ENCODE assay signal across 8 cellular contexts in genomic region chr1:155978325-155978972, GRCh38. TPM values are rescaled to one million over a fixed set of nuclear protein-coding genes. Genes with fewer than 3 reads are reported as not detected.
A peak's percentile ranks its signal among the peaks of the same experiment; 100 is the strongest.
DNase-seq lines count a peak whose midpoint lies in the region; ATAC-seq and TF ChIP-seq lines count a peak whose summit lies in the region.

Gene ARHGEF2, minus strand, starts transcription at chr1:155978547. Its CDS starts 120 bp downstream, at chr1:155978427.

- 5% methylated on average over 52 of the region's 52 CpGs for WGBS in liver

- H3K27ac Mint-ChIP-seq in activated CD4-positive, alpha-beta T cell treated with anti-CD3 and anti-CD28 coated beads, Interleukin-2, amount 10 ng/mL, durations not matched to agents 24 days and 14 days: peak within 1 kb of the TSS; percentile 92

- no peaks in the 10 kb centered on the region for H3K36me3 ChIP-seq in liver (ENCODE audit: control insufficient read depth in 4 of 4, insufficient read depth in 3 of 4, low read depth in 1 of 4, low read length in 3 of 4)

- H3K27me3 ChIP-seq in liver (ENCODE audit: control insufficient read depth in 4 of 4, insufficient read depth in 4 of 4, low read length in 3 of 4): no peaks in the 10 kb centered on the region

- H3K4me3 Mint-ChIP-seq in activated CD4-positive, alpha-beta T cell treated with anti-CD3 and anti-CD28 coated beads, Interleukin-2, amount 10 ng/mL, durations not matched to agents 24 days and 14 days: peak within 1 kb of the TSS; percentile 99

- peaks cover 6 to 23% (median 10%) of the 10 kb centered on the region in 4 donors for H3K4me1 ChIP-seq in liver (ENCODE audit: control insufficient read depth in 4 of 4, insufficient read depth in 4 of 4, low read length in 3 of 4)

- peak within 1 kb of the TSS; percentile 49 to 75 for H3K9ac ChIP-seq in liver (ENCODE audit: low read depth in 1 of 2, low read length in 2 of 2)

- peak within 1 kb of the TSS; percentile 94 to 98 for H3K27ac ChIP-seq in coronary artery
- H3K27ac ChIP-seq in liver (ENCODE audit: low read depth in 1 of 2, low read length in 2 of 2): peak within 1 kb of the TSS; percentile 80 to 92

- intact Hi-C loops in activated CD4-positive, alpha-beta T cell treated with anti-CD3 and anti-CD28 coated beads, Interleukin-2, amount 10 ng/mL, durations not matched to agents 24 days and 14 days (cut with micrococcal nuclease): loop anchor here (5.0 kb wide), 1 partner anchor 121 kb away; the partner anchor contains the start of genes GON4L and SYT11

- H3K4me3 ChIP-seq in coronary artery (peak within 1 kb of the TSS; percentile 81), liver (ENCODE audit: low read depth in 1 of 3, low read length in 3 of 3) (peak within 1 kb of the TSS; percentile 73 to 80 (median 76))

- H3K36me3 Mint-ChIP-seq in activated CD4-positive, alpha-beta T cell treated with anti-CD3 and anti-CD28 coated beads, Interleukin-2, amount 10 ng/mL, durations not matched to agents 24 days and 14 days (ENCODE audit: low read depth): peaks cover 46% of the 10 kb centered on the region

- peaks cover 70% of the 10 kb centered on the region for H3K4me1 Mint-ChIP-seq in activated CD4-positive, alpha-beta T cell treated with anti-CD3 and anti-CD28 coated beads, Interleukin-2, amount 10 ng/mL, durations not matched to agents 24 days and 14 days

- no peak for TF ChIP-seq RAD21 in liver (IDR thresholded peaks at IDR 0.05)

- no peaks in the 10 kb centered on the region for H3K9me3 ChIP-seq in liver (ENCODE audit: control insufficient read depth in 4 of 4, low read length in 3 of 4)

- H3K27me3 Mint-ChIP-seq in activated CD4-positive, alpha-beta T cell treated with anti-CD3 and anti-CD28 coated beads, Interleukin-2, amount 10 ng/mL, durations not matched to agents 24 days and 14 days: no peaks in the 10 kb centered on the region

- H3K9me3 Mint-ChIP-seq in activated CD4-positive, alpha-beta T cell treated with anti-CD3 and anti-CD28 coated beads, Interleukin-2, amount 10 ng/mL, durations not matched to agents 24 days and 14 days: no peaks in the 10 kb centered on the region

- TF ChIP-seq CTCF in GM10266 (IDR thresholded peaks at IDR 0.05; ENCODE audit: control insufficient read depth, insufficient read depth, low read depth, missing control alignments) (peak; percentile 45), coronary artery (IDR thresholded peaks at IDR 0.05) (no peak), liver (IDR thresholded peaks at IDR 0.05; ENCODE audit: low read depth, low read length, missing input control) (no peak)

- DNase-seq in GM10266 (ENCODE audit: extremely low spot score): peak; percentile 86
- DNase-seq in NCI-H345 treated with DMSO at 0.1 percent for 48 hours (lab: John Stamatoyannopoulos, UW; ENCODE audit: unreplicated experiment): peak; percentile 78
- peak; percentile 94 for DNase-seq in activated CD4-positive, alpha-beta T cell treated with anti-CD3 and anti-CD28 coated beads, Interleukin-2, amount 10 ng/mL, durations not matched to agents 24 days and 14 days
- peak; percentile 84 for DNase-seq in coronary artery (ENCODE audit: low spot score)
- DNase-seq in stimulated activated CD4-positive, alpha-beta T cell treated with anti-CD3 and anti-CD28 coated beads, Interleukin-4, amount 100 ng/mL, for 1 hour: peak; percentile 81

- ATAC-seq in HG02870 (IDR thresholded peaks at IDR 0.05; ENCODE audit: unreplicated experiment): peak; percentile 37
- no peak for ATAC-seq in HG03565 (IDR thresholded peaks at IDR 0.05; ENCODE audit: unreplicated experiment)

TF ChIP-seq in liver, 16 proteins besides CTCF, POLR2A, EP300 and RAD21:
- no peak for TF ChIP-seq EGR1 (IDR thresholded peaks at IDR 0.05; ENCODE audit: low read depth in 2 of 2)
- TF ChIP-seq, protein P1, sequence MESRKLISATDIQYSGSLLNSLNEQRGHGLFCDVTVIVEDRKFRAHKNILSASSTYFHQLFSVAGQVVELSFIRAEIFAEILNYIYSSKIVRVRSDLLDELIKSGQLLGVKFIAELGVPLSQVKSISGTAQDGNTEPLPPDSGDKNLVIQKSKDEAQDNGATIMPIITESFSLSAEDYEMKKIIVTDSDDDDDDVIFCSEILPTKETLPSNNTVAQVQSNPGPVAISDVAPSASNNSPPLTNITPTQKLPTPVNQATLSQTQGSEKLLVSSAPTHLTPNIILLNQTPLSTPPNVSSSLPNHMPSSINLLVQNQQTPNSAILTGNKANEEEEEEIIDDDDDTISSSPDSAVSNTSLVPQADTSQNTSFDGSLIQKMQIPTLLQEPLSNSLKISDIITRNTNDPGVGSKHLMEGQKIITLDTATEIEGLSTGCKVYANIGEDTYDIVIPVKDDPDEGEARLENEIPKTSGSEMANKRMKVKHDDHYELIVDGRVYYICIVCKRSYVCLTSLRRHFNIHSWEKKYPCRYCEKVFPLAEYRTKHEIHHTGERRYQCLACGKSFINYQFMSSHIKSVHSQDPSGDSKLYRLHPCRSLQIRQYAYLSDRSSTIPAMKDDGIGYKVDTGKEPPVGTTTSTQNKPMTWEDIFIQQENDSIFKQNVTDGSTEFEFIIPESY (IDR thresholded peaks at IDR 0.05): no peak
- peak; percentile 17 for TF ChIP-seq YY1 (IDR thresholded peaks at IDR 0.05)
- TF ChIP-seq GABPA (IDR thresholded peaks at IDR 0.05 in 1 of 2, conservative IDR thresholded peaks at IDR 0.05 in 1 of 2): peak in 1 of 2 donors; percentile 9
- no peak for TF ChIP-seq ATF3 (IDR thresholded peaks at IDR 0.05)
- TF ChIP-seq HNF4A (conservative IDR thresholded peaks at IDR 0.05): no peak
- TF ChIP-seq MAX (IDR thresholded peaks at IDR 0.05): no peak
- no peak for TF ChIP-seq FOXA1 (IDR thresholded peaks at IDR 0.05)
- no peak for TF ChIP-seq RXRA (IDR thresholded peaks at IDR 0.05)

RNA-seq across cellular contexts. Expression of gene ARHGEF2, which starts in this region (rescaled TPM):
- 189 and 198 TPM in 2 replicates for total RNA-seq in activated CD4-positive, alpha-beta T cell treated with anti-CD3 and anti-CD28 coated beads, Interleukin-2, amount 10 ng/mL, durations not matched to agents 24 days and 14 days
- total RNA-seq in liver: 10 to 100 TPM; 14.1 to 59.1 TPM
- polyA plus RNA-seq in liver: 1 to 10 TPM; 3.2 to 6.4 TPM
